ENCODE assay signal across 27 cellular contexts in the genomic region with DNA sequence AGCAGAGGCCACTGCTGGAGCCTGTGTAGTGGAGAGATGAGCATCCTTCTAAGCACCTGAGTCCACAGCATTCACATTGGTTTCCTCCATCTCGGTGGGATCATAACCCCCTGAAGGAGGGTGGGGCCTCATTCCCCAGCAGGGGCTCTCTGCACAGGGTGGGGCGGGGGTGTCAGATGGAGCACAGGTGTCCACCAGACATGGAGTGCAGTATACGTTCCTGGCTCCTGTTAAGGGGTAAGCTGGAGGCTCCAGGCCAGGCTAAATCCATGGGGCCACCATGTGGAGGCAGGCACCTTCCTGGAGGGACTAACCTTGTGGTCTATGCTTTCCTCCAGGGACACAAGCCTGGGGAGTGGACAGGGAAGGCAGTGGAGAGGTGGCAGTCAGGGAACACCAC.
"Had no signal": no experiment of that assay in that cellular context is flagged by ENCODE, and none has a peak within 500 bp of the region (broad histone marks: within the 10 kb centered on the region; RNA-seq: fewer than 3 reads in every experiment).

No MANE protein-coding gene starts in this region.

- H3K4me3 ChIP-seq: dorsolateral prefrontal cortex, gastroesophageal sphincter, heart left ventricle, hepatocyte, lower lobe of right lung, neural progenitor cell, smooth muscle cell, thoracic aorta, tibial nerve had no signal

- H3K4me3 Mint-ChIP-seq: mesothelial cell of epicardium; naive thymus-derived CD4-positive, alpha-beta T cell; nephron; neural progenitor cell; stimulated activated effector memory CD8-positive, alpha-beta T cell treated with anti-CD3 and anti-CD28 coated beads, Interleukin-12 subunit alpha, Interleukin-12 subunit beta, amount 100 ng/mL, for 72 hours had no signal

- H3K27ac ChIP-seq: epithelial cell of prostate, gastroesophageal sphincter, heart left ventricle, hepatocyte, lower lobe of right lung, neural progenitor cell, parathyroid adenoma, thoracic aorta, tibial nerve had no signal

- H3K36me3 Mint-ChIP-seq: mesothelial cell of epicardium; naive thymus-derived CD4-positive, alpha-beta T cell; neural progenitor cell; stimulated activated effector memory CD8-positive, alpha-beta T cell treated with anti-CD3 and anti-CD28 coated beads, Interleukin-12 subunit alpha, Interleukin-12 subunit beta, amount 100 ng/mL, for 72 hours had no signal

- H3K36me3 ChIP-seq: gastroesophageal sphincter, heart left ventricle, lower lobe of right lung, neural progenitor cell, thoracic aorta, tibial nerve had no signal

- H3K27ac Mint-ChIP-seq: mesothelial cell of epicardium; naive thymus-derived CD4-positive, alpha-beta T cell; nephron; neural progenitor cell; progenitor cell of endocrine pancreas; stimulated activated effector memory CD8-positive, alpha-beta T cell treated with anti-CD3 and anti-CD28 coated beads, Interleukin-12 subunit alpha, Interleukin-12 subunit beta, amount 100 ng/mL, for 72 hours had no signal

- H3K9me3 Mint-ChIP-seq: mesothelial cell of epicardium; naive thymus-derived CD4-positive, alpha-beta T cell; nephron; neural progenitor cell; stimulated activated effector memory CD8-positive, alpha-beta T cell treated with anti-CD3 and anti-CD28 coated beads, Interleukin-12 subunit alpha, Interleukin-12 subunit beta, amount 100 ng/mL, for 72 hours had no signal

- ATAC-seq: esophagus mucosa; gastroesophageal sphincter; heart left ventricle; left colon; left ventricle myocardium superior; lower lobe of right lung; naive thymus-derived CD4-positive, alpha-beta T cell; sciatic nerve; stimulated activated effector memory CD8-positive, alpha-beta T cell treated with anti-CD3 and anti-CD28 coated beads, Interleukin-12 subunit alpha, Interleukin-12 subunit beta, amount 100 ng/mL, for 72 hours; stimulated activated naive CD8-positive, alpha-beta T cell treated with anti-CD3 and anti-CD28 coated beads, Interleukin-15, Interleukin-2, amounts not matched to agents 100 U/mL and 50 U/mL, for 24 hours had no signal

- H3K4me1 Mint-ChIP-seq: mesothelial cell of epicardium; naive thymus-derived CD4-positive, alpha-beta T cell; nephron; stimulated activated effector memory CD8-positive, alpha-beta T cell treated with anti-CD3 and anti-CD28 coated beads, Interleukin-12 subunit alpha, Interleukin-12 subunit beta, amount 100 ng/mL, for 72 hours had no signal

- H3K4me1 ChIP-seq: gastroesophageal sphincter, heart left ventricle, lower lobe of right lung, neural progenitor cell, parathyroid adenoma, tibial nerve had no signal

- H3K27me3 ChIP-seq: dorsolateral prefrontal cortex, neural progenitor cell, tibial nerve had no signal

- DNase-seq: cerebellar nuclear complex; dorsolateral prefrontal cortex; effector CD4-positive, alpha-beta T cell; foreskin fibroblast; heart left ventricle; kidney glomerular epithelial cell; left colon; left ventricle myocardium superior; lower lobe of right lung; naive thymus-derived CD4-positive, alpha-beta T cell; stimulated activated CD4-positive, alpha-beta T cell treated with anti-CD3 and anti-CD28 coated beads, Interleukin-2, amount 100 ng/mL, for 24 hours; stimulated activated CD4-positive, alpha-beta T cell treated with anti-CD3 and anti-CD28 coated beads, Interleukin-4, amount 100 ng/mL, for 24 hours; stimulated activated naive CD8-positive, alpha-beta T cell treated with anti-CD3 and anti-CD28 coated beads, Interleukin-15, Interleukin-2, amounts not matched to agents 100 U/mL and 50 U/mL, for 24 hours had no signal

- H3K9me3 ChIP-seq: gastroesophageal sphincter, lower lobe of right lung, thoracic aorta, tibial nerve had no signal
